19 cellular contexts compared by ENCODE assay signal in the genomic region with DNA sequence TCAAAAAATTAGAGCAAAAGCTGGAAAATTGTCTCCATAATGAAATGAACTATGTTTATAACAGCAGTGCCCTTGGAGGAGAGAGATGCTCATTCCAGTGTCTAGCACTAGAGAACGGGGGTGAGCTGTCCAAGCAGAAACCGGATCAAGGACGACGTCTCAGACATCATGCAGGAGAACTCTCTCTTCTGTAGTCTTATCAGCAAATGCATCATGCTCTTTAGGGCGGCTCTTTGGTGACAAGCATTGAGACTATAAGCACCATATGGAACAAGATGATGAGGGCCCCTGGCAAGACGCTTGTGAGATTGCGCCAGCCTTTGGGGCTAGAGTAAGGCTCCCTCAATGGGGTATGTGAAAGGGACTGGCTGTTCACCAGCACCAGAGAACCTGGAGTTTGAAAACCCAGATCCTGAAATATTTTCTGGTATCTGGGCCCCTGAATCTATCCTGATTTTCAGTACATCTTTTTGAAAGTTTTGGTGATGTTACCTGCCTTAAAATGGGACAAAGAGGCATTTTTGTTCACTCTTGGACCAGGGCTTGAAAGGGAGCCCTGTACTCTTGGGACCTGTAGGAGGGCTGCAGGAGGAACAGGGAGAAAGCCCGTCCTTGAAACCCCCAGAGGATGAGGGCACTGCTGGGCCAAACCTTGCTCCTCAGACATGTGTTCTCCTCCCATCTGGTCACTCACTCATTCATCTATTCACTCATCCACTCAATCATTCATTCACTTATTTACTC.
DNase-seq lines count a peak whose midpoint lies in the region; ATAC-seq, FAIRE-seq and TF ChIP-seq lines count a peak whose summit lies in the region.
"Had no signal": no experiment of that assay in that cellular context is flagged by ENCODE, and none has a peak within 500 bp of the region (broad histone marks: within the 10 kb centered on the region; RNA-seq: fewer than 3 reads in every experiment).

No MANE protein-coding gene starts in this region.

- intact Hi-C loops in HepG2 (cut with micrococcal nuclease; ENCODE audit: unreplicated experiment) (no loop called here), right lobe of liver (cut with DNase I) (no loop called here)

- no peak for TF ChIP-seq RAD21 in HepG2 (CRISPR knock-in tag; IDR thresholded peaks at IDR 0.05)

- peak; percentile 19; the same call in 1 of the 3 replicates for ATAC-seq in HepG2
- no peak for ATAC-seq in right lobe of liver
- no peak for ATAC-seq in HG02973 (IDR thresholded peaks at IDR 0.05; ENCODE audit: unreplicated experiment)
- no peak for ATAC-seq in HG02642 (IDR thresholded peaks at IDR 0.05; ENCODE audit: poor library complexity, unreplicated experiment)

- H3K36me3 ChIP-seq in HepG2 (replicated peaks in 1 of 2; ENCODE audit: control insufficient read depth in 1 of 2, insufficient read depth in 2 of 2, low read length in 2 of 2) (no peaks in the 10 kb centered on the region), right lobe of liver (no peaks in the 10 kb centered on the region)
- H3K36me3 ChIP-seq: BLaER1 had no signal

- H2AFZ ChIP-seq in HepG2 (ENCODE audit: low read length) = no peak overlapping the region

- no TSS peak for BruUV-seq in HepG2 (replicated peaks; lab: Mats Ljungman, UMichigan)

- H3K9me3 ChIP-seq in HepG2 (ENCODE audit: low read length) = no peaks in the 10 kb centered on the region
- H3K9me3 ChIP-seq in right lobe of liver = no peaks in the 10 kb centered on the region
- H3K9me3 ChIP-seq: BLaER1, Caco-2 had no signal

- in situ Hi-C loops in HepG2 (cut with HindIII; ENCODE audit: extremely low pct_ligation_motif_present, low pct_unique_long_range_greater_than_20kb) = no loop called here

- H3K27me3 ChIP-seq in HepG2 (ENCODE audit: control insufficient read depth in 1 of 2, insufficient read depth in 2 of 2, low read length in 2 of 2) (peaks cover 0 to 18% of the 10 kb centered on the region in 2 experiments; a peak in 3 of 5 replicates), right lobe of liver (no peaks in the 10 kb centered on the region)
- H3K27me3 ChIP-seq: BLaER1 had no signal

- no peak overlapping the region for H3K4me2 ChIP-seq in HepG2 (ENCODE audit: low read depth, low read length)
- H3K4me2 ChIP-seq: BLaER1 had no signal

- TF ChIP-seq POLR2A in HepG2 (IDR thresholded peaks at IDR 0.05; ENCODE audit: insufficient read depth in 1 of 2, low read depth in 2 of 2, low read length in 2 of 2) = no peak
- TF ChIP-seq POLR2A in right lobe of liver (IDR thresholded peaks at IDR 0.05) = no peak

- TF ChIP-seq CTCF in HepG2 (CRISPR knock-in tag; IDR thresholded peaks at IDR 0.05) (no peak), right lobe of liver (IDR thresholded peaks at IDR 0.05) (no peak)

- no peak for TF ChIP-seq EP300 in HepG2 (IDR thresholded peaks at IDR 0.05; ENCODE audit: low read depth in 2 of 2, low read length in 2 of 2)
- TF ChIP-seq EP300 in HepG2 (CRISPR knock-in tag; IDR thresholded peaks at IDR 0.05; ENCODE audit: borderline replicate concordance) = no peak

- H3K27ac ChIP-seq in HepG2 (ENCODE audit: extremely low read length, insufficient read depth, low read length) = no peak overlapping the region
- H3K27ac ChIP-seq in right lobe of liver = no peak overlapping the region
- H3K27ac ChIP-seq: 22Rv1, BLaER1, HL-60 had no signal

- H3K4me3 ChIP-seq in HepG2 (replicated peaks in 1 of 3; ENCODE audit: insufficient read depth in 1 of 3, low read depth in 2 of 3, low read length in 3 of 3) (no peak overlapping the region), right lobe of liver (no peak overlapping the region)
- H3K4me3 ChIP-seq: BLaER1 had no signal

- no peaks in the 10 kb centered on the region for H4K20me1 ChIP-seq in HepG2 (ENCODE audit: insufficient read depth, low read length)
- H4K20me1 ChIP-seq: BLaER1 had no signal

- no peaks in the 10 kb centered on the region for H3K4me1 ChIP-seq in HepG2 (ENCODE audit: insufficient read depth, low read length)
- no peaks in the 10 kb centered on the region for H3K4me1 ChIP-seq in right lobe of liver
- H3K4me1 ChIP-seq: BLaER1, Caco-2 had no signal

- WGBS in HepG2 (ENCODE audit: low lambda C conversion rate) = 57% methylated on average over 8 of the region's 8 CpGs
- 94% methylated on average over 5 of the region's 8 CpGs for WGBS in right lobe of liver (ENCODE audit: insufficient coverage, low coverage, low lambda C conversion rate, missing lambda C conversion rate)

- peak; percentile 14 for DNase-seq in DMS 273 (lab: John Stamatoyannopoulos, UW; ENCODE audit: unreplicated experiment)
- no peak for DNase-seq in DMS 273 treated with DMSO at 0.1 percent for 48 hours (lab: John Stamatoyannopoulos, UW)
- no peak for DNase-seq in HepG2 (ENCODE audit: low spot score)
- DNase-seq in right lobe of liver = no peak
- peak; percentile 24 for DNase-seq in mesenteric fat pad (ENCODE audit: low spot score)
- no peak for DNase-seq in GOT3 (lab: John Stamatoyannopoulos, UW)
- DNase-seq: AML-193; Caco-2; CD8-positive, alpha-beta memory T cell; DND-41; GDM1; HCEC 1CT; HFFc6 had no signal

- FAIRE-seq in HepG2 (lab: Jason Lieb, UNC) = no peak
- FAIRE-seq: GM12892 had no signal

- H3K9ac ChIP-seq in HepG2 (ENCODE audit: insufficient read depth, low read depth, low read length) = no peak overlapping the region
- H3K9ac ChIP-seq: BLaER1 had no signal

- CTCF ChIA-PET in HepG2 (lab: Yijun Ruan, JAX; ENCODE audit: low intra/inter-chr PET ratio, low total read pairs) = no interaction called here

- H3K79me2 ChIP-seq in HepG2 (ENCODE audit: insufficient read depth, low read length) = no peaks in the 10 kb centered on the region

- POLR2A ChIA-PET in HepG2 (lab: Yijun Ruan, JAX) = no interaction called here

TF ChIP-seq in HepG2, 621 proteins besides CTCF, POLR2A, EP300 and RAD21 (continues in another document):
- TF ChIP-seq NR2C2 (CRISPR knock-in tag; IDR thresholded peaks at IDR 0.05; ENCODE audit: borderline replicate concordance) (no peak), PBX2 (CRISPR knock-in tag; IDR thresholded peaks at IDR 0.05) (no peak), NFIB (CRISPR knock-in tag; IDR thresholded peaks at IDR 0.05; ENCODE audit: borderline replicate concordance) (no peak), HHEX (CRISPR knock-in tag; IDR thresholded peaks at IDR 0.05) (no peak), RAD51 (IDR thresholded peaks at IDR 0.05; ENCODE audit: borderline replicate concordance) (no peak), HMG20A (CRISPR knock-in tag; IDR thresholded peaks at IDR 0.05; ENCODE audit: borderline replicate concordance) (no peak), ZNF75D (CRISPR knock-in tag; IDR thresholded peaks at IDR 0.05; ENCODE audit: borderline replicate concordance) (no peak), ZNF619 (CRISPR knock-in tag; IDR thresholded peaks at IDR 0.05) (no peak), ZNF850 (CRISPR knock-in tag; conservative IDR thresholded peaks at IDR 0.05) (no peak), ZNF567 (CRISPR knock-in tag; IDR thresholded peaks at IDR 0.05; ENCODE audit: borderline replicate concordance) (no peak), ZNF737 (CRISPR knock-in tag; IDR thresholded peaks at IDR 0.05; ENCODE audit: borderline replicate concordance) (no peak)
- TF ChIP-seq, protein P1, sequence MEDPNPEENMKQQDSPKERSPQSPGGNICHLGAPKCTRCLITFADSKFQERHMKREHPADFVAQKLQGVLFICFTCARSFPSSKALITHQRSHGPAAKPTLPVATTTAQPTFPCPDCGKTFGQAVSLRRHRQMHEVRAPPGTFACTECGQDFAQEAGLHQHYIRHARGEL (CRISPR knock-in tag; IDR thresholded peaks at IDR 0.05) = no peak

Comparison
In these comparisons a context has a peak if more than half of its experiments do, and no peak if none do; other contexts are left out.
1. DNase-seq: peak in DMS 273 (single experiment) and mesenteric fat pad (single experiment); none in DMS 273 treated with DMSO at 0.1 percent for 48 hours (single experiment), HepG2 (single experiment), right lobe of liver (0 of 3) and GOT3 (single experiment).